ENCODE assay signal across 1 cellular context in the genomic region with DNA sequence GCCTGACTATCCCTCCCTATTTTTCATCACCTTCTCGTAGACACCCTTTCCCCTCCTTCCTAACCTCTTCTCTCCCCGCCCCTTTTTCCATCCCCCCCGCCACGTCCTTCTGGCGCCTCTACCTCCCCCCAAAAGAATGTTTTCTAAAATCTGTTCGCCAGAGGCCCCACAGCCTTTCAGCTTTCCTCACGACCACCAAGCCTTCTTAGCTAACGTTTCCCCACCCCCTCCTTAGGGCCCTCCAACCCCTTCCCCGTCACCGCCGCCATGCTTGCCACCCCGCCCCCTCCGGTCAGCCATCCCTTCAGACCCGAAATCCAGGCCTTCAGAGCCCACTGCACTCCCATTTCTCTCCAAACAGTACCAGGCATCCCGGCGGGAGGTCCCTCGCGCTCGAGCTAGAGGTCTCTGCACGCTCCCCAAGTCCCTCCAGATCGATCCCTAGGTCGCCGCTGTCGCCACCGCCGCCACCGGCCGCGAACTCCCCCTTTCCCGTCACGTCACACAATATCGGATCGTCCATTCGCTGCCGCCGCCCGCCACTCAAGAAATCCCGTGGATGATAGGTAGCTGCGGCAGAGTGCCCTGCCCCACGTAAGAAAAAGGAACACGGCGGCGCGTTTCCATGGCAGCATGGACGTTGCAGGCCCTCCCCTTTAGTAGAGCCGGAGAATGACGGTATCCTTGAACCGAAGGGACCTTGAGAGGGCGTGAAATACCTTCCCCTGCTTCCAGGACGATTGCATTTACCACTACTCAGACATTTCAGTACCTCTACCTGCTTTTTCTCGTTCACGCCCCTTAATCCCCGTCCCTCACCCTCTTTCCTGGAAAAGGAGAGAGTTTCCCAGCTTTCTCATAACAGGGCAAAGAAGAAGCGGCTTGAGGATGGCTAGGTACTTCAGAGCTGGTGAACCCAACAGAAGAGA.
TF ChIP-seq lines count a peak whose summit lies in the region.

A gene with protein sequence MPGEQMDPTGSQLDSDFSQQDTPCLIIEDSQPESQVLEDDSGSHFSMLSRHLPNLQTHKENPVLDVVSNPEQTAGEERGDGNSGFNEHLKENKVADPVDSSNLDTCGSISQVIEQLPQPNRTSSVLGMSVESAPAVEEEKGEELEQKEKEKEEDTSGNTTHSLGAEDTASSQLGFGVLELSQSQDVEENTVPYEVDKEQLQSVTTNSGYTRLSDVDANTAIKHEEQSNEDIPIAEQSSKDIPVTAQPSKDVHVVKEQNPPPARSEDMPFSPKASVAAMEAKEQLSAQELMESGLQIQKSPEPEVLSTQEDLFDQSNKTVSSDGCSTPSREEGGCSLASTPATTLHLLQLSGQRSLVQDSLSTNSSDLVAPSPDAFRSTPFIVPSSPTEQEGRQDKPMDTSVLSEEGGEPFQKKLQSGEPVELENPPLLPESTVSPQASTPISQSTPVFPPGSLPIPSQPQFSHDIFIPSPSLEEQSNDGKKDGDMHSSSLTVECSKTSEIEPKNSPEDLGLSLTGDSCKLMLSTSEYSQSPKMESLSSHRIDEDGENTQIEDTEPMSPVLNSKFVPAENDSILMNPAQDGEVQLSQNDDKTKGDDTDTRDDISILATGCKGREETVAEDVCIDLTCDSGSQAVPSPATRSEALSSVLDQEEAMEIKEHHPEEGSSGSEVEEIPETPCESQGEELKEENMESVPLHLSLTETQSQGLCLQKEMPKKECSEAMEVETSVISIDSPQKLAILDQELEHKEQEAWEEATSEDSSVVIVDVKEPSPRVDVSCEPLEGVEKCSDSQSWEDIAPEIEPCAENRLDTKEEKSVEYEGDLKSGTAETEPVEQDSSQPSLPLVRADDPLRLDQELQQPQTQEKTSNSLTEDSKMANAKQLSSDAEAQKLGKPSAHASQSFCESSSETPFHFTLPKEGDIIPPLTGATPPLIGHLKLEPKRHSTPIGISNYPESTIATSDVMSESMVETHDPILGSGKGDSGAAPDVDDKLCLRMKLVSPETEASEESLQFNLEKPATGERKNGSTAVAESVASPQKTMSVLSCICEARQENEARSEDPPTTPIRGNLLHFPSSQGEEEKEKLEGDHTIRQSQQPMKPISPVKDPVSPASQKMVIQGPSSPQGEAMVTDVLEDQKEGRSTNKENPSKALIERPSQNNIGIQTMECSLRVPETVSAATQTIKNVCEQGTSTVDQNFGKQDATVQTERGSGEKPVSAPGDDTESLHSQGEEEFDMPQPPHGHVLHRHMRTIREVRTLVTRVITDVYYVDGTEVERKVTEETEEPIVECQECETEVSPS (N-terminal part only) (minus strand): TSS at position 484 of the 929 bp plus-strand sequence. CDS start 113 bp downstream, at position 371.

TF ChIP-seq in HEK293, 187 proteins besides CTCF, POLR2A, EP300 and RAD21 (continued from another document):
- TF ChIP-seq KLF9 (tag by site-specific recombination; IDR thresholded peaks at IDR 0.05; ENCODE audit: low read depth): peak; percentile 94
- TF ChIP-seq ZNF10 (tag by site-specific recombination; IDR thresholded peaks at IDR 0.05): peak; percentile 74; the same call in 1 of the 2 replicates
- TF ChIP-seq, protein P1, sequence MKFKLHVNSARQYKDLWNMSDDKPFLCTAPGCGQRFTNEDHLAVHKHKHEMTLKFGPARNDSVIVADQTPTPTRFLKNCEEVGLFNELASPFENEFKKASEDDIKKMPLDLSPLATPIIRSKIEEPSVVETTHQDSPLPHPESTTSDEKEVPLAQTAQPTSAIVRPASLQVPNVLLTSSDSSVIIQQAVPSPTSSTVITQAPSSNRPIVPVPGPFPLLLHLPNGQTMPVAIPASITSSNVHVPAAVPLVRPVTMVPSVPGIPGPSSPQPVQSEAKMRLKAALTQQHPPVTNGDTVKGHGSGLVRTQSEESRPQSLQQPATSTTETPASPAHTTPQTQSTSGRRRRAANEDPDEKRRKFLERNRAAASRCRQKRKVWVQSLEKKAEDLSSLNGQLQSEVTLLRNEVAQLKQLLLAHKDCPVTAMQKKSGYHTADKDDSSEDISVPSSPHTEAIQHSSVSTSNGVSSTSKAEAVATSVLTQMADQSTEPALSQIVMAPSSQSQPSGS (tag by site-specific recombination; IDR thresholded peaks at IDR 0.05; ENCODE audit: low read depth): peak; percentile 67; the same call in 1 of the 2 replicates
- peak; percentile 51; the same call in 1 of the 2 replicates for TF ChIP-seq GLIS1 (tag by site-specific recombination; IDR thresholded peaks at IDR 0.05)
- TF ChIP-seq MZF1 (tag by site-specific recombination; IDR thresholded peaks at IDR 0.05; ENCODE audit: borderline replicate concordance): 0 out of 2 replicates have a peak, but pooled peaks have one; percentile 38
- TF ChIP-seq ZNF433 (tag by site-specific recombination; IDR thresholded peaks at IDR 0.05; ENCODE audit: low read depth): no peak
- peak; percentile 88 for TF ChIP-seq GLIS2 (tag by site-specific recombination; IDR thresholded peaks at IDR 0.05)
- TF ChIP-seq ZXDB (tag by site-specific recombination; IDR thresholded peaks at IDR 0.05): peak; percentile 58
- no peak for TF ChIP-seq HOXC10 (CRISPR knock-in tag; IDR thresholded peaks at IDR 0.05)
- TF ChIP-seq ZNF600 (tag by site-specific recombination; IDR thresholded peaks at IDR 0.05): peak; percentile 72; the same call in 1 of the 2 replicates
- TF ChIP-seq, protein P2, sequence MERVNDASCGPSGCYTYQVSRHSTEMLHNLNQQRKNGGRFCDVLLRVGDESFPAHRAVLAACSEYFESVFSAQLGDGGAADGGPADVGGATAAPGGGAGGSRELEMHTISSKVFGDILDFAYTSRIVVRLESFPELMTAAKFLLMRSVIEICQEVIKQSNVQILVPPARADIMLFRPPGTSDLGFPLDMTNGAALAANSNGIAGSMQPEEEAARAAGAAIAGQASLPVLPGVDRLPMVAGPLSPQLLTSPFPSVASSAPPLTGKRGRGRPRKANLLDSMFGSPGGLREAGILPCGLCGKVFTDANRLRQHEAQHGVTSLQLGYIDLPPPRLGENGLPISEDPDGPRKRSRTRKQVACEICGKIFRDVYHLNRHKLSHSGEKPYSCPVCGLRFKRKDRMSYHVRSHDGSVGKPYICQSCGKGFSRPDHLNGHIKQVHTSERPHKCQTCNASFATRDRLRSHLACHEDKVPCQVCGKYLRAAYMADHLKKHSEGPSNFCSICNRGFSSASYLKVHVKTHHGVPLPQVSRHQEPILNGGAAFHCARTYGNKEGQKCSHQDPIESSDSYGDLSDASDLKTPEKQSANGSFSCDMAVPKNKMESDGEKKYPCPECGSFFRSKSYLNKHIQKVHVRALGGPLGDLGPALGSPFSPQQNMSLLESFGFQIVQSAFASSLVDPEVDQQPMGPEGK (tag by site-specific recombination; IDR thresholded peaks at IDR 0.05): peak; percentile 89
- TF ChIP-seq, protein P3, sequence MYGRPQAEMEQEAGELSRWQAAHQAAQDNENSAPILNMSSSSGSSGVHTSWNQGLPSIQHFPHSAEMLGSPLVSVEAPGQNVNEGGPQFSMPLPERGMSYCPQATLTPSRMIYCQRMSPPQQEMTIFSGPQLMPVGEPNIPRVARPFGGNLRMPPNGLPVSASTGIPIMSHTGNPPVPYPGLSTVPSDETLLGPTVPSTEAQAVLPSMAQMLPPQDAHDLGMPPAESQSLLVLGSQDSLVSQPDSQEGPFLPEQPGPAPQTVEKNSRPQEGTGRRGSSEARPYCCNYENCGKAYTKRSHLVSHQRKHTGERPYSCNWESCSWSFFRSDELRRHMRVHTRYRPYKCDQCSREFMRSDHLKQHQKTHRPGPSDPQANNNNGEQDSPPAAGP (tag by site-specific recombination; IDR thresholded peaks at IDR 0.05): peak; percentile 27; the same call in 1 of the 2 replicates
- peak; percentile 47; the same call in 1 of the 2 replicates for TF ChIP-seq PRDM1 (tag by site-specific recombination; IDR thresholded peaks at IDR 0.05)
- TF ChIP-seq, protein P4, sequence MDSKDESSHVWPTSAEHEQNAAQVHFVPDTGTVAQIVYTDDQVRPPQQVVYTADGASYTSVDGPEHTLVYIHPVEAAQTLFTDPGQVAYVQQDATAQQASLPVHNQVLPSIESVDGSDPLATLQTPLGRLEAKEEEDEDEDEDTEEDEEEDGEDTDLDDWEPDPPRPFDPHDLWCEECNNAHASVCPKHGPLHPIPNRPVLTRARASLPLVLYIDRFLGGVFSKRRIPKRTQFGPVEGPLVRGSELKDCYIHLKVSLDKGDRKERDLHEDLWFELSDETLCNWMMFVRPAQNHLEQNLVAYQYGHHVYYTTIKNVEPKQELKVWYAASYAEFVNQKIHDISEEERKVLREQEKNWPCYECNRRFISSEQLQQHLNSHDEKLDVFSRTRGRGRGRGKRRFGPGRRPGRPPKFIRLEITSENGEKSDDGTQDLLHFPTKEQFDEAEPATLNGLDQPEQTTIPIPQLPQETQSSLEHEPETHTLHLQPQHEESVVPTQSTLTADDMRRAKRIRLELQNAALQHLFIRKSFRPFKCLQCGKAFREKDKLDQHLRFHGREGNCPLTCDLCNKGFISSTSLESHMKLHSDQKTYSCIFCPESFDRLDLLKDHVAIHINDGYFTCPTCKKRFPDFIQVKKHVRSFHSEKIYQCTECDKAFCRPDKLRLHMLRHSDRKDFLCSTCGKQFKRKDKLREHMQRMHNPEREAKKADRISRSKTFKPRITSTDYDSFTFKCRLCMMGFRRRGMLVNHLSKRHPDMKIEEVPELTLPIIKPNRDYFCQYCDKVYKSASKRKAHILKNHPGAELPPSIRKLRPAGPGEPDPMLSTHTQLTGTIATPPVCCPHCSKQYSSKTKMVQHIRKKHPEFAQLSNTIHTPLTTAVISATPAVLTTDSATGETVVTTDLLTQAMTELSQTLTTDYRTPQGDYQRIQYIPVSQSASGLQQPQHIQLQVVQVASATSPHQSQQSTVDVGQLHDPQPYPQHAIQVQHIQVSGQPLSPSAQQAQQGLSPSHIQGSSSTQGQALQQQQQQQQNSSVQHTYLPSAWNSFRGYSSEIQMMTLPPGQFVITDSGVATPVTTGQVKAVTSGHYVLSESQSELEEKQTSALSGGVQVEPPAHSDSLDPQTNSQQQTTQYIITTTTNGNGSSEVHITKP (tag by site-specific recombination; IDR thresholded peaks at IDR 0.05): peak; percentile 46; the same call in 1 of the 2 replicates
- TF ChIP-seq ZNF341 (tag by site-specific recombination; IDR thresholded peaks at IDR 0.05; ENCODE audit: low read depth): peak; percentile 88
- TF ChIP-seq, protein P5, sequence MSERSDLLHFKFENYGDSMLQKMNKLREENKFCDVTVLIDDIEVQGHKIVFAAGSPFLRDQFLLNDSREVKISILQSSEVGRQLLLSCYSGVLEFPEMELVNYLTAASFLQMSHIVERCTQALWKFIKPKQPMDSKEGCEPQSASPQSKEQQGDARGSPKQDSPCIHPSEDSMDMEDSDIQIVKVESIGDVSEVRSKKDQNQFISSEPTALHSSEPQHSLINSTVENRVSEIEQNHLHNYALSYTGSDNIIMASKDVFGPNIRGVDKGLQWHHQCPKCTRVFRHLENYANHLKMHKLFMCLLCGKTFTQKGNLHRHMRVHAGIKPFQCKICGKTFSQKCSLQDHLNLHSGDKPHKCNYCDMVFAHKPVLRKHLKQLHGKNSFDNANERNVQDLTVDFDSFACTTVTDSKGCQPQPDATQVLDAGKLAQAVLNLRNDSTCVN (tag by site-specific recombination; optimal IDR thresholded peaks at IDR 0.05): peak; percentile 62
- TF ChIP-seq ZBTB17 (tag by site-specific recombination; IDR thresholded peaks at IDR 0.05): peak; percentile 84
- no peak for TF ChIP-seq ZNF354C (tag by site-specific recombination; IDR thresholded peaks at IDR 0.05; ENCODE audit: borderline replicate concordance, low read depth)
- TF ChIP-seq, protein P6, sequence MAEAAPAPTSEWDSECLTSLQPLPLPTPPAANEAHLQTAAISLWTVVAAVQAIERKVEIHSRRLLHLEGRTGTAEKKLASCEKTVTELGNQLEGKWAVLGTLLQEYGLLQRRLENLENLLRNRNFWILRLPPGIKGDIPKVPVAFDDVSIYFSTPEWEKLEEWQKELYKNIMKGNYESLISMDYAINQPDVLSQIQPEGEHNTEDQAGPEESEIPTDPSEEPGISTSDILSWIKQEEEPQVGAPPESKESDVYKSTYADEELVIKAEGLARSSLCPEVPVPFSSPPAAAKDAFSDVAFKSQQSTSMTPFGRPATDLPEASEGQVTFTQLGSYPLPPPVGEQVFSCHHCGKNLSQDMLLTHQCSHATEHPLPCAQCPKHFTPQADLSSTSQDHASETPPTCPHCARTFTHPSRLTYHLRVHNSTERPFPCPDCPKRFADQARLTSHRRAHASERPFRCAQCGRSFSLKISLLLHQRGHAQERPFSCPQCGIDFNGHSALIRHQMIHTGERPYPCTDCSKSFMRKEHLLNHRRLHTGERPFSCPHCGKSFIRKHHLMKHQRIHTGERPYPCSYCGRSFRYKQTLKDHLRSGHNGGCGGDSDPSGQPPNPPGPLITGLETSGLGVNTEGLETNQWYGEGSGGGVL (tag by site-specific recombination; IDR thresholded peaks at IDR 0.05): peak; percentile 41
- TF ChIP-seq ZNF366 (tag by site-specific recombination; conservative IDR thresholded peaks at IDR 0.05): peak; percentile 92
- TF ChIP-seq MYNN (tag by site-specific recombination; IDR thresholded peaks at IDR 0.05; ENCODE audit: borderline replicate concordance): peak; percentile 24; the same call in 1 of the 2 replicates
- peak; percentile 97 for TF ChIP-seq SP2 (tag by site-specific recombination; IDR thresholded peaks at IDR 0.05)
